20 cellular contexts compared by ENCODE assay signal in genomic region chr7:31695856-31696255, GRCh38. TPM values are rescaled to one million over a fixed set of nuclear protein-coding genes. Genes with fewer than 3 reads are reported as not detected.
DNase-seq lines count a peak whose midpoint lies in the region; ATAC-seq lines count a peak whose summit lies in the region.
"Had no signal": no experiment of that assay in that cellular context is flagged by ENCODE, and none has a peak within 500 bp of the region (broad histone marks: within the 10 kb centered on the region; RNA-seq: fewer than 3 reads in every experiment).

No MANE protein-coding gene starts in this region.

- H3K27me3 Mint-ChIP-seq in stimulated activated memory B cell treated with anti-CD40 and anti-IgM and Interleukin-4, amounts not matched to agents 10 μg/mL and 1 μg/mL and 100 μg/mL, for 72 hours, result no peaks in the 10 kb centered on the region
- no peaks in the 10 kb centered on the region for H3K27me3 Mint-ChIP-seq in activated T-helper 2 cell treated with anti-CD3 and anti-CD28 coated beads, Interferon-gamma antibody, Interleukin-2, Interleukin-4, amounts not matched to agents 10 μg/mL and 5 μg/mL and 100 μg/mL, durations not matched to agents 14 hours and 24 hours and 36 hours (ENCODE audit: low read depth)
- H3K27me3 Mint-ChIP-seq: effector memory CD8-positive, alpha-beta T cell had no signal

- H3K36me3 Mint-ChIP-seq in stimulated activated memory B cell treated with anti-CD40 and anti-IgM and Interleukin-4, amounts not matched to agents 10 μg/mL and 1 μg/mL and 100 μg/mL, for 72 hours, result no peaks in the 10 kb centered on the region
- no peaks in the 10 kb centered on the region for H3K36me3 Mint-ChIP-seq in activated T-helper 2 cell treated with anti-CD3 and anti-CD28 coated beads, Interferon-gamma antibody, Interleukin-2, Interleukin-4, amounts not matched to agents 10 μg/mL and 5 μg/mL and 100 μg/mL, durations not matched to agents 14 hours and 24 hours and 36 hours (ENCODE audit: low read depth)

- peak overlapping the region; percentile 40 for H3K27ac Mint-ChIP-seq in stimulated activated memory B cell treated with anti-CD40 and anti-IgM and Interleukin-4, amounts not matched to agents 10 μg/mL and 1 μg/mL and 100 μg/mL, for 72 hours
- no peak overlapping the region for H3K27ac Mint-ChIP-seq in activated T-helper 2 cell treated with anti-CD3 and anti-CD28 coated beads, Interferon-gamma antibody, Interleukin-2, Interleukin-4, amounts not matched to agents 10 μg/mL and 5 μg/mL and 100 μg/mL, durations not matched to agents 14 hours and 24 hours and 36 hours
- H3K27ac Mint-ChIP-seq: effector memory CD8-positive, alpha-beta T cell had no signal

- no peaks in the 10 kb centered on the region for H3K9me3 Mint-ChIP-seq in stimulated activated memory B cell treated with anti-CD40 and anti-IgM and Interleukin-4, amounts not matched to agents 10 μg/mL and 1 μg/mL and 100 μg/mL, for 72 hours
- H3K9me3 Mint-ChIP-seq in activated T-helper 2 cell treated with anti-CD3 and anti-CD28 coated beads, Interferon-gamma antibody, Interleukin-2, Interleukin-4, amounts not matched to agents 10 μg/mL and 5 μg/mL and 100 μg/mL, durations not matched to agents 14 hours and 24 hours and 36 hours, result no peaks in the 10 kb centered on the region

- intact Hi-C loops in activated T-helper 2 cell treated with anti-CD3 and anti-CD28 coated beads, Interferon-gamma antibody, Interleukin-2, Interleukin-4, amounts not matched to agents 10 μg/mL and 5 μg/mL and 100 μg/mL, durations not matched to agents 14 hours and 24 hours and 36 hours (cut with micrococcal nuclease), result no loop called here

- peaks cover 11% of the 10 kb centered on the region for H3K4me1 Mint-ChIP-seq in stimulated activated memory B cell treated with anti-CD40 and anti-IgM and Interleukin-4, amounts not matched to agents 10 μg/mL and 1 μg/mL and 100 μg/mL, for 72 hours
- H3K4me1 Mint-ChIP-seq in activated T-helper 2 cell treated with anti-CD3 and anti-CD28 coated beads, Interferon-gamma antibody, Interleukin-2, Interleukin-4, amounts not matched to agents 10 μg/mL and 5 μg/mL and 100 μg/mL, durations not matched to agents 14 hours and 24 hours and 36 hours (ENCODE audit: low read depth), result no peaks in the 10 kb centered on the region

- peak; percentile 45 for ATAC-seq in GM18517 (IDR thresholded peaks at IDR 0.05; ENCODE audit: unreplicated experiment)
- ATAC-seq in GM21786 (IDR thresholded peaks at IDR 0.05; ENCODE audit: unreplicated experiment), result peak; percentile 52
- ATAC-seq in stimulated activated memory B cell treated with anti-CD40 and anti-IgM and Interleukin-4, amounts not matched to agents 10 μg/mL and 1 μg/mL and 100 μg/mL, for 72 hours, result peak; percentile 57
- ATAC-seq in GM21447 (IDR thresholded peaks at IDR 0.05; ENCODE audit: unreplicated experiment), result no peak
- ATAC-seq: effector memory CD8-positive, alpha-beta T cell; SK-N-SH treated with all-trans-retinoic acid at 6 μM for 48 hours had no signal

- DNase-seq in astrocyte of the hippocampus (ENCODE audit: low read depth, low spot score), result peak; percentile 2
- DNase-seq in NCI-H524 (lab: John Stamatoyannopoulos, UW), result no peak
- no peak for DNase-seq in activated T-helper 2 cell treated with anti-CD3 and anti-CD28 coated beads, Interferon-gamma antibody, Interleukin-2, Interleukin-4, amounts not matched to agents 10 μg/mL and 5 μg/mL and 100 μg/mL, durations not matched to agents 14 hours and 24 hours and 36 hours (ENCODE audit: low spot score)
- DNase-seq: activated CD4-positive, alpha-beta T cell treated with anti-CD3 and anti-CD28 coated beads for 48 hours; activated effector memory CD4-positive, alpha-beta T cell treated with Interleukin-2 at 50 U/mL for 16 hours; adrenal gland; central memory CD4-positive, alpha-beta T cell; effector memory CD8-positive, alpha-beta T cell; heart right ventricle; NCI-H2171 treated with DMSO at 0.1 percent for 48 hours; NCI-H774; sigmoid colon; stimulated activated CD4-positive, alpha-beta T cell treated with anti-CD3 and anti-CD28 coated beads, Interleukin-1b, Interleukin-23, amount 100 ng/mL, for 48 hours had no signal

- H3K4me3 Mint-ChIP-seq in stimulated activated memory B cell treated with anti-CD40 and anti-IgM and Interleukin-4, amounts not matched to agents 10 μg/mL and 1 μg/mL and 100 μg/mL, for 72 hours, result no peak overlapping the region
- H3K4me3 Mint-ChIP-seq in activated T-helper 2 cell treated with anti-CD3 and anti-CD28 coated beads, Interferon-gamma antibody, Interleukin-2, Interleukin-4, amounts not matched to agents 10 μg/mL and 5 μg/mL and 100 μg/mL, durations not matched to agents 14 hours and 24 hours and 36 hours (ENCODE audit: low read depth), result no peak overlapping the region
- H3K4me3 Mint-ChIP-seq: effector memory CD8-positive, alpha-beta T cell had no signal

RNA-seq across cellular contexts. Expression of gene PPP1R17, which starts 8.8 kb away (rescaled TPM):
- not detected in 2 replicates for total RNA-seq in activated T-helper 2 cell treated with anti-CD3 and anti-CD28 coated beads, Interferon-gamma antibody, Interleukin-2, Interleukin-4, amounts not matched to agents 10 μg/mL and 5 μg/mL and 100 μg/mL, durations not matched to agents 14 hours and 24 hours and 36 hours
- total RNA-seq: heart right ventricle, HT1080, lung, sigmoid colon had no signal
